ENCODE assay signal across 10 cellular contexts in the genomic region with DNA sequence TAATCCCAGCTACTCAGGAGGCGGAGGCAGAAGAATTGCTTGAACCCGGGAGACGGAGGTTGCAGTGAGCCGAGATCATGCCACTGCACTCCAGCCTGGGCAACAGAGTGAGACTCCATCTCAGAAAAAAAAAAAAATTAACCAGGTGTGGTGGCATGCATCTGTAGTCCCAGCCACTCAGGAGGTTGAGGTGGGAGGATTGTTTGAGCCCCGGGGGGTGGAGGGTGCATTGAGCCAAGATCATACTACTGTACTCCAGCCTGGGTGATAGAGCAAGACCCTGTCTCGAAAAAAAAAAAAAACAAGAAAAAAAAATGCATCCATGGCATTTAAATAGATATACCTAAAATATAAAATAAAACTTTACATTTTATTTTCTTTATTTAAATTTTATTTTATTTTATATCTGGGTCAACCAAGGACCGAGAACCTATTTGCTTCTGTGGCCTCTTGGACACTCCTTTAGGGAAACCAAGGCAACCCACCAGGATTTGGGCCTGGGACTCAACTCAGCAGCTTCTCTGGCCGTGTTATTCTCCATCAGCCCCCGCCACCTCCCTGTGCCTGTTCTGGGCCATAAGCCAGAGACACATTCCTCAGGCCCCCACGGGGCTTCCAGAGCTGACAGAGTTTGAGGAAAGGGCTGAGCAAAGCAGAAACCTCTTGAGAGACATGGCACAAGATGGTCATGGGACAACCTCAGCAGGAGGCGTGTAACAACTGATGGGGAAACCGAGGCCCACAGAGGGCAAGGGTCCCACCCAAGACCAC. TPM values are rescaled to one million over a fixed set of nuclear protein-coding genes. Genes with fewer than 3 reads are reported as not detected.
DNase-seq lines count a peak whose midpoint lies in the region; ATAC-seq and TF ChIP-seq lines count a peak whose summit lies in the region.
"Had no signal": no experiment of that assay in that cellular context is flagged by ENCODE, and none has a peak within 500 bp of the region (broad histone marks: within the 10 kb centered on the region; RNA-seq: fewer than 3 reads in every experiment).

No MANE protein-coding gene starts in this region.

- TF ChIP-seq POLR2A in gastrocnemius medialis (IDR thresholded peaks at IDR 0.05): no peak
- TF ChIP-seq POLR2A in sigmoid colon (IDR thresholded peaks at IDR 0.05): no peak

- H3K9me3 ChIP-seq in right cardiac atrium (ENCODE audit: control insufficient read depth, low read length) (no peaks in the 10 kb centered on the region), gastrocnemius medialis (no peaks in the 10 kb centered on the region), sigmoid colon (no peaks in the 10 kb centered on the region)

- peaks cover 0 to 11% of the 10 kb centered on the region in 2 donors for H3K36me3 ChIP-seq in gastrocnemius medialis
- H3K36me3 ChIP-seq in sigmoid colon: peaks cover 0 to 23% (median 0%) of the 10 kb centered on the region in 4 donors

- no peak overlapping the region for H3K4me3 Mint-ChIP-seq in stimulated activated effector memory CD8-positive, alpha-beta T cell treated with anti-CD3 and anti-CD28 coated beads, Interleukin-12 subunit alpha, Interleukin-12 subunit beta, amount 100 ng/mL, for 72 hours
- no peak overlapping the region for H3K4me3 Mint-ChIP-seq in activated CD4-positive, alpha-beta memory T cell treated with anti-CD3 and anti-CD28 coated beads for 36 hours
- H3K4me3 Mint-ChIP-seq: WTC11 had no signal

- POLR2A ChIA-PET in HEK293T (lab: Yijun Ruan, JAX): no interaction called here
- POLR2A ChIA-PET in activated CD4-positive, alpha-beta memory T cell treated with anti-CD3 and anti-CD28 coated beads for 36 hours (lab: Charles Lee): no interaction called here

- CTCF ChIA-PET in HEK293T (lab: Yijun Ruan, JAX): no interaction called here
- CTCF ChIA-PET in activated CD4-positive, alpha-beta memory T cell treated with anti-CD3 and anti-CD28 coated beads for 36 hours (lab: Charles Lee): no interaction called here

- intact Hi-C loops in right cardiac atrium (cut with DNase I): no loop called here
- intact Hi-C loops in gastrocnemius medialis (cut with DNase I; ENCODE audit: low total_unique reads): no loop called here
- intact Hi-C loops in sigmoid colon (cut with DNase I): no loop called here
- intact Hi-C loops in activated CD4-positive, alpha-beta memory T cell treated with anti-CD3 and anti-CD28 coated beads for 36 hours (cut with micrococcal nuclease): no loop called here

- TF ChIP-seq EP300 in sigmoid colon (IDR thresholded peaks at IDR 0.05): no peak

- no peak for TF ChIP-seq CTCF in gastrocnemius medialis (IDR thresholded peaks at IDR 0.05 in 4 of 5, conservative IDR thresholded peaks at IDR 0.05 in 1 of 5)
- TF ChIP-seq CTCF in sigmoid colon (IDR thresholded peaks at IDR 0.05): no peak

- WGBS in right cardiac atrium: 44% methylated on average over 12 of the region's 12 CpGs
- 88 to 92% methylated on average over 12 of the region's 12 CpGs for WGBS in sigmoid colon, 2 donors

- H3K4me3 ChIP-seq in right cardiac atrium (ENCODE audit: low read length): no peak overlapping the region
- no peak overlapping the region for H3K4me3 ChIP-seq in gastrocnemius medialis
- no peak overlapping the region for H3K4me3 ChIP-seq in sigmoid colon

- H3K4me1 Mint-ChIP-seq in stimulated activated effector memory CD8-positive, alpha-beta T cell treated with anti-CD3 and anti-CD28 coated beads, Interleukin-12 subunit alpha, Interleukin-12 subunit beta, amount 100 ng/mL, for 72 hours: peaks cover 5% of the 10 kb centered on the region
- no peaks in the 10 kb centered on the region for H3K4me1 Mint-ChIP-seq in activated CD4-positive, alpha-beta memory T cell treated with anti-CD3 and anti-CD28 coated beads for 36 hours (ENCODE audit: low read depth)
- H3K4me1 Mint-ChIP-seq: WTC11 had no signal

- H3K27ac Mint-ChIP-seq in stimulated activated effector memory CD8-positive, alpha-beta T cell treated with anti-CD3 and anti-CD28 coated beads, Interleukin-12 subunit alpha, Interleukin-12 subunit beta, amount 100 ng/mL, for 72 hours: no peak overlapping the region
- H3K27ac Mint-ChIP-seq in activated CD4-positive, alpha-beta memory T cell treated with anti-CD3 and anti-CD28 coated beads for 36 hours: no peak overlapping the region
- H3K27ac Mint-ChIP-seq: WTC11 had no signal

- H3K4me1 ChIP-seq in right cardiac atrium (ENCODE audit: control insufficient read depth, insufficient read depth, low read length): peaks cover 10% of the 10 kb centered on the region
- peaks cover 48 to 61% of the 10 kb centered on the region in 2 donors for H3K4me1 ChIP-seq in gastrocnemius medialis
- H3K4me1 ChIP-seq in sigmoid colon: peaks cover 0 to 21% (median 6%) of the 10 kb centered on the region in 4 donors

- H3K27ac ChIP-seq in caudate nucleus (ENCODE audit: low read depth, low read length): peak overlapping the region; percentile 86
- peak overlapping the region; percentile 98 for H3K27ac ChIP-seq in right cardiac atrium (ENCODE audit: low read length)
- H3K27ac ChIP-seq in gastrocnemius medialis: peak overlapping the region; percentile 97 to 98 (median 98)
- peak overlapping the region in 1 of 4 donors; percentile 1 for H3K27ac ChIP-seq in sigmoid colon

- H3K27me3 ChIP-seq in right cardiac atrium (ENCODE audit: control insufficient read depth, insufficient read depth): no peaks in the 10 kb centered on the region
- H3K27me3 ChIP-seq in gastrocnemius medialis: no peaks in the 10 kb centered on the region
- no peaks in the 10 kb centered on the region for H3K27me3 ChIP-seq in sigmoid colon

- ATAC-seq in right cardiac atrium (peak; percentile 59 to 73), gastrocnemius medialis (no peak)
- no peak for ATAC-seq in stimulated activated effector memory CD8-positive, alpha-beta T cell treated with anti-CD3 and anti-CD28 coated beads, Interleukin-12 subunit alpha, Interleukin-12 subunit beta, amount 100 ng/mL, for 72 hours
- ATAC-seq: WTC11 had no signal

- no peaks in the 10 kb centered on the region for H3K27me3 Mint-ChIP-seq in activated CD4-positive, alpha-beta memory T cell treated with anti-CD3 and anti-CD28 coated beads for 36 hours

- in situ Hi-C loops in gastrocnemius medialis (cut with MboI; ENCODE audit: low sequenced_read_pairs in 4 of 4): no loop called here

- no peaks in the 10 kb centered on the region for H3K36me3 Mint-ChIP-seq in stimulated activated effector memory CD8-positive, alpha-beta T cell treated with anti-CD3 and anti-CD28 coated beads, Interleukin-12 subunit alpha, Interleukin-12 subunit beta, amount 100 ng/mL, for 72 hours
- H3K36me3 Mint-ChIP-seq in activated CD4-positive, alpha-beta memory T cell treated with anti-CD3 and anti-CD28 coated beads for 36 hours: no peaks in the 10 kb centered on the region
- H3K36me3 Mint-ChIP-seq: WTC11 had no signal

- no peaks in the 10 kb centered on the region for H3K9me3 Mint-ChIP-seq in stimulated activated effector memory CD8-positive, alpha-beta T cell treated with anti-CD3 and anti-CD28 coated beads, Interleukin-12 subunit alpha, Interleukin-12 subunit beta, amount 100 ng/mL, for 72 hours
- no peaks in the 10 kb centered on the region for H3K9me3 Mint-ChIP-seq in activated CD4-positive, alpha-beta memory T cell treated with anti-CD3 and anti-CD28 coated beads for 36 hours

- DNase-seq in EL (peak; percentile 34), caudate nucleus (lab: John Stamatoyannopoulos, UW) (peak in 39 of 61 donors; percentile 7 to 84 (median 38)), right cardiac atrium (peak; percentile 73 to 90 (median 88)), gastrocnemius medialis (peak in 1 of 2 donors; percentile 58), sigmoid colon (no peak), HEK293T (ENCODE audit: extremely low spot score) (no peak)
- DNase-seq in stimulated activated effector memory CD8-positive, alpha-beta T cell treated with anti-CD3 and anti-CD28 coated beads, Interleukin-12 subunit alpha, Interleukin-12 subunit beta, amount 100 ng/mL, for 72 hours (ENCODE audit: low spot score in 2 of 2): no peak
- no peak for DNase-seq in activated CD4-positive, alpha-beta memory T cell treated with anti-CD3 and anti-CD28 coated beads for 36 hours
- DNase-seq: stimulated activated CD4-positive, alpha-beta T cell treated with anti-CD3 and anti-CD28 coated beads, Interleukin-4, amount 100 ng/mL, for 1 hour had no signal

TF ChIP-seq in HEK293T, 16 proteins besides CTCF, POLR2A, EP300 and RAD21 (continues in another document):
- TF ChIP-seq LEF1 (IDR thresholded peaks at IDR 0.05; ENCODE audit: borderline replicate concordance): no peak
- TF ChIP-seq CTBP1 (IDR thresholded peaks at IDR 0.05; ENCODE audit: borderline replicate concordance): no peak
- no peak for TF ChIP-seq ELF4 (IDR thresholded peaks at IDR 0.05)
- TF ChIP-seq L3MBTL2 (conservative IDR thresholded peaks at IDR 0.05): no peak
- no peak for TF ChIP-seq FOXK2 (IDR thresholded peaks at IDR 0.05)
- TF ChIP-seq FOXA1 (IDR thresholded peaks at IDR 0.05): no peak
- no peak for TF ChIP-seq TARDBP (IDR thresholded peaks at IDR 0.05)
- no peak for TF ChIP-seq ZNF384 (IDR thresholded peaks at IDR 0.05)
- no peak for TF ChIP-seq NFRKB (IDR thresholded peaks at IDR 0.05)
- TF ChIP-seq SP1 (IDR thresholded peaks at IDR 0.05): no peak
- no peak for TF ChIP-seq BHLHE40 (IDR thresholded peaks at IDR 0.05; ENCODE audit: borderline replicate concordance)
- no peak for TF ChIP-seq FOXM1 (IDR thresholded peaks at IDR 0.05; ENCODE audit: borderline replicate concordance)
- no peak for TF ChIP-seq HDGF (IDR thresholded peaks at IDR 0.05; ENCODE audit: borderline replicate concordance)
- no peak for TF ChIP-seq SUZ12 (IDR thresholded peaks at IDR 0.05)

RNA-seq across cellular contexts. Expression of a gene that starts 6.2 kb away (rescaled TPM):
- 100 to 1,000 TPM; 160 to 207 (median 170) TPM for total RNA-seq in right cardiac atrium
- polyA plus RNA-seq in right cardiac atrium: 221 TPM
- total RNA-seq in gastrocnemius medialis: 100 to 1,000 TPM; 198 to 320 (median 219) TPM
- total RNA-seq in sigmoid colon: 10 to 100 TPM; 29.3 to 42.7 (median 33.4) TPM
- 1 to 10 TPM; 5.8 to 7.8 (median 6.1) TPM for polyA plus RNA-seq in sigmoid colon
- 1 to 10 TPM; 5.6 to 5.7 TPM for total RNA-seq in activated CD4-positive, alpha-beta memory T cell treated with anti-CD3 and anti-CD28 coated beads for 36 hours

RNA-seq across cellular contexts. Expression of a gene that starts 36.0 kb away (rescaled TPM):
- total RNA-seq in right cardiac atrium (10 to 100 TPM; 22.4 to 27.0 (median 24.6) TPM), gastrocnemius medialis (10 to 100 TPM; 23.2 to 27.6 (median 25.8) TPM), sigmoid colon (10 to 100 TPM; 18.4 to 21.3 (median 20.1) TPM)
- polyA plus RNA-seq in right cardiac atrium (26.0 TPM), sigmoid colon (10 to 100 TPM; 12.0 to 30.0 (median 21.3) TPM)
- 10 to 100 TPM; 39.6 to 40.3 TPM for total RNA-seq in activated CD4-positive, alpha-beta memory T cell treated with anti-CD3 and anti-CD28 coated beads for 36 hours

RNA-seq across cellular contexts. Expression of a gene that starts 52.6 kb away (rescaled TPM):
- total RNA-seq in right cardiac atrium (10 to 100 TPM; 11.9 to 13.9 (median 12.8) TPM), gastrocnemius medialis (1 to 10 TPM; 6.9 to 8.9 (median 7.9) TPM), sigmoid colon (10 to 100 TPM; 17.1 to 26.0 (median 20.9) TPM)
- polyA plus RNA-seq in right cardiac atrium (5.6 TPM), sigmoid colon (10 to 100 TPM in 1 of 3 donors, 1 to 10 TPM in 2; 5.4 to 12.7 (median 6.5) TPM)
- total RNA-seq in activated CD4-positive, alpha-beta memory T cell treated with anti-CD3 and anti-CD28 coated beads for 36 hours: 10 to 100 TPM; 10.9 to 12.9 TPM

Comparison
In these comparisons a context has a peak if more than half of its experiments do, and no peak if none do; other contexts are left out.
1. DNase-seq: peak in EL (single experiment), caudate nucleus (39 of 61) and right cardiac atrium (3 of 3); none in sigmoid colon (single experiment), HEK293T (single experiment), stimulated activated effector memory CD8-positive, alpha-beta T cell treated with anti-CD3 and anti-CD28 coated beads, Interleukin-12 subunit alpha, Interleukin-12 subunit beta, amount 100 ng/mL, for 72 hours (0 of 2) and activated CD4-positive, alpha-beta memory T cell treated with anti-CD3 and anti-CD28 coated beads for 36 hours (single experiment).
2. ATAC-seq: peak in right cardiac atrium (2 of 2); none in gastrocnemius medialis (0 of 2) and stimulated activated effector memory CD8-positive, alpha-beta T cell treated with anti-CD3 and anti-CD28 coated beads, Interleukin-12 subunit alpha, Interleukin-12 subunit beta, amount 100 ng/mL, for 72 hours (single experiment).
3. RNA of a gene that starts 6.2 kb away (total RNA-seq): 198 to 320 TPM in gastrocnemius medialis, 160 to 207 TPM in right cardiac atrium and 29.3 to 42.7 TPM in sigmoid colon; 5.6 to 5.7 TPM in activated CD4-positive, alpha-beta memory T cell treated with anti-CD3 and anti-CD28 coated beads for 36 hours; every median in the first group is over 4 times any median in the second.